In genomic region chr9:71042448-71042847, GRCh38 we compare ENCODE assay signal across 33 cellular contexts.
"Had no signal": no experiment of that assay in that cellular context is flagged by ENCODE, and none has a peak within 500 bp of the region (broad histone marks: within the 10 kb centered on the region; RNA-seq: fewer than 3 reads in every experiment).

No MANE protein-coding gene starts in this region.

- FAIRE-seq: RCC 7860 had no signal

- H3K27ac ChIP-seq: PC-9, RWPE1, SJCRH30, SK-N-MC had no signal

- H2AFZ ChIP-seq: PC-9 had no signal

- H3K4me1 ChIP-seq: SJCRH30 had no signal

- H3K4me3 ChIP-seq: MG63, PC-9, SJCRH30, SK-N-MC had no signal

- ATAC-seq: Panc1, Right ventricle myocardium inferior, SK-N-SH treated with all-trans-retinoic acid at 6 μM for 48 hours had no signal

- H3K27me3 ChIP-seq: MG63, SJCRH30 had no signal

- H3K9me3 ChIP-seq: MG63, SJCRH30 had no signal

- H3K4me2 ChIP-seq: PC-9 had no signal

- DNase-seq: Kasumi-1, MG63, NCI-H1048, NCI-H1092 treated with DMSO at 0.1 percent for 48 hours, NCI-H1105 treated with DMSO at 0.1 percent for 48 hours, NCI-H1417, NCI-H1436, NCI-H146, NCI-H1694, NCI-H187, NCI-H1930, NCI-H2029 treated with DMSO at 0.1 percent for 48 hours, NCI-H2081 treated with DMSO at 0.1 percent for 48 hours, NCI-H2107, NCI-H2171, NCI-H226, NCI-H446 treated with DMSO at 0.1 percent for 48 hours, NCI-H510A, NCI-H524, NCI-H526, NCI-H69, NCI-H748 treated with DMSO at 0.1 percent for 48 hours, NCI-H82, PC-9, SHP77, SIG-M5, SJCRH30 had no signal

- H3K36me3 ChIP-seq: MG63, SJCRH30 had no signal
